In the genomic region with DNA sequence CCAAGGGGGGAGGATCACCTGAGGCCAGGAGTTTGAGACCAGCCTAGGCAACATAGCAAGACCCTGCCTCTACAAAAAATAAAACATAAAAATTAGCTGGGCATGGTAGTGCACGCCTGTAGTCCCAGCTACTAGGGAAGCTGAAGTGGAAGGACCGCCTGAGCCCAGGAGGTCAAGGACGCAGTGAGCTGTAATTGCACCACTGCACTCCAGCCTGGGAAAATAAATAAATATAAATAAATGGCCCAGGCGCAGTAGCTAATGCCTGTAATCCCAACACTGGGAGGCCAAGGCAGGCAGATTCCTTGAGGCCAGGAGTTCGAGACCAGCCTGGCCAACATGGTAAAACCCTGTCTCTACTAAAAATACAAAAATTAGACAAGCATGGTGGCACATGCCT, we compare ENCODE assay signal across 18 cellular contexts. TPM values are rescaled to one million over a fixed set of nuclear protein-coding genes. Genes with fewer than 3 reads are reported as not detected.
"Had no signal": no experiment of that assay in that cellular context is flagged by ENCODE, and none has a peak within 500 bp of the region (broad histone marks: within the 10 kb centered on the region; RNA-seq: fewer than 3 reads in every experiment).

No MANE protein-coding gene starts in this region.

RNA-seq across cellular contexts. Expression of a gene that starts 39.2 kb away (rescaled TPM):
- total RNA-seq: naive thymus-derived CD8-positive, alpha-beta T cell; neural crest cell; occipital lobe; osteoblast; progenitor cell of endocrine pancreas; renal cortical epithelial cell; right cardiac atrium; sciatic nerve; smooth muscle cell; stomach; subcutaneous adipose tissue; temporal lobe; thyroid gland; tibial nerve; ureter; vagina had no signal
- polyA plus RNA-seq: smooth muscle cell had no signal

RNA-seq across cellular contexts. Expression of a gene that starts 44.3 kb away (rescaled TPM):
- total RNA-seq: naive thymus-derived CD8-positive, alpha-beta T cell; natural killer cell treated with Interleukin-12 subunit alpha and Interleukin-12 subunit beta and Interleukin-15 and Interleukin-18, amount 100 ng/mL, for 72 hours; neural crest cell; occipital lobe; osteoblast; renal cortical epithelial cell; smooth muscle cell; subcutaneous adipose tissue; thoracic aorta; ureter had no signal
